8 cellular contexts compared by ENCODE assay signal in genomic region chr1:187928288-187928687, GRCh38.
DNase-seq lines count a peak whose midpoint lies in the region; ATAC-seq and TF ChIP-seq lines count a peak whose summit lies in the region.

No MANE protein-coding gene starts in this region.

- intact Hi-C loops in psoas muscle (cut with DNase I) = no loop called here

- H3K36me3 Mint-ChIP-seq in T-helper 2 cell treated with Interferon-gamma antibody and Interleukin-4, amounts not matched to agents 5 μg/mL and 100 μg/mL, for 36 hours (ENCODE audit: low read depth) = no peaks in the 10 kb centered on the region

- H3K9me3 Mint-ChIP-seq in T-helper 2 cell treated with Interferon-gamma antibody and Interleukin-4, amounts not matched to agents 5 μg/mL and 100 μg/mL, for 36 hours = no peaks in the 10 kb centered on the region

- H3K36me3 ChIP-seq in psoas muscle (ENCODE audit: insufficient read depth in 1 of 2, low read depth in 1 of 2) = no peaks in the 10 kb centered on the region

- TF ChIP-seq RAD21 in Ishikawa (IDR thresholded peaks at IDR 0.05; ENCODE audit: low read depth) = peak; percentile 21; the same call in 1 of the 2 replicates

- peak; percentile 58 for ATAC-seq in GM19025 (IDR thresholded peaks at IDR 0.05; ENCODE audit: low read depth, unreplicated experiment)
- no peak for ATAC-seq in psoas muscle
- no peak for ATAC-seq in GM21367 (IDR thresholded peaks at IDR 0.05; ENCODE audit: unreplicated experiment)

- H3K27me3 ChIP-seq in psoas muscle (ENCODE audit: insufficient read depth in 3 of 3, low read length in 2 of 3) = no peaks in the 10 kb centered on the region

- no peak overlapping the region for H3K4me3 Mint-ChIP-seq in T-helper 2 cell treated with Interferon-gamma antibody and Interleukin-4, amounts not matched to agents 5 μg/mL and 100 μg/mL, for 36 hours

- H3K27me3 Mint-ChIP-seq in T-helper 2 cell treated with Interferon-gamma antibody and Interleukin-4, amounts not matched to agents 5 μg/mL and 100 μg/mL, for 36 hours (ENCODE audit: low read depth) = no peaks in the 10 kb centered on the region

- DNase-seq in dermis microvascular lymphatic vessel endothelial cell (ENCODE audit: low read depth in 2 of 2) (peak; percentile 7 to 67), pons (ENCODE audit: low spot score) (peak; percentile 42), psoas muscle (no peak)
- no peak for DNase-seq in activated naive CD4-positive, alpha-beta T cell (lab: John Stamatoyannopoulos, UW)
- no peak for DNase-seq in T-helper 2 cell treated with Interferon-gamma antibody and Interleukin-4, amounts not matched to agents 5 μg/mL and 100 μg/mL, for 36 hours (ENCODE audit: low spot score)

- H3K27ac Mint-ChIP-seq in T-helper 2 cell treated with Interferon-gamma antibody and Interleukin-4, amounts not matched to agents 5 μg/mL and 100 μg/mL, for 36 hours = no peak overlapping the region

- WGBS in psoas muscle, 3 donors = 25 to 30% (median 29%) methylated on average over 4 of the region's 4 CpGs

- no peaks in the 10 kb centered on the region for H3K9me3 ChIP-seq in psoas muscle

- no peak overlapping the region for H3K27ac ChIP-seq in psoas muscle

- no peaks in the 10 kb centered on the region for H3K4me1 Mint-ChIP-seq in T-helper 2 cell treated with Interferon-gamma antibody and Interleukin-4, amounts not matched to agents 5 μg/mL and 100 μg/mL, for 36 hours (ENCODE audit: low read depth)

- no peak for TF ChIP-seq EP300 in Ishikawa (IDR thresholded peaks at IDR 0.05; ENCODE audit: borderline replicate concordance)

- TF ChIP-seq CTCF in psoas muscle (IDR thresholded peaks at IDR 0.05) = no peak

- no peak overlapping the region for H3K4me3 ChIP-seq in psoas muscle

- H3K4me1 ChIP-seq in psoas muscle = no peaks in the 10 kb centered on the region

TF ChIP-seq in Ishikawa, 13 proteins besides CTCF, POLR2A, EP300 and RAD21:
- no peak for TF ChIP-seq TCF12 (IDR thresholded peaks at IDR 0.05; ENCODE audit: low read depth)
- TF ChIP-seq USF1 (IDR thresholded peaks at IDR 0.05) = no peak
- TF ChIP-seq ZBTB7A (IDR thresholded peaks at IDR 0.05; ENCODE audit: low read depth) = no peak
- no peak for TF ChIP-seq TAF1 (IDR thresholded peaks at IDR 0.05; ENCODE audit: low read depth)
- TF ChIP-seq CEBPB (IDR thresholded peaks at IDR 0.05) = no peak
- no peak for TF ChIP-seq REST (IDR thresholded peaks at IDR 0.05; ENCODE audit: low read depth)
- TF ChIP-seq YY1 (IDR thresholded peaks at IDR 0.05; ENCODE audit: low read depth) = no peak
- TF ChIP-seq TEAD4 (IDR thresholded peaks at IDR 0.05) = no peak
- TF ChIP-seq FOXM1 (IDR thresholded peaks at IDR 0.05; ENCODE audit: borderline replicate concordance, low read depth) = no peak
- TF ChIP-seq MAX (IDR thresholded peaks at IDR 0.05) = no peak
- no peak for TF ChIP-seq NFIC (IDR thresholded peaks at IDR 0.05)
- TF ChIP-seq EGR1 (IDR thresholded peaks at IDR 0.05) = no peak
- TF ChIP-seq CREB1 (IDR thresholded peaks at IDR 0.05; ENCODE audit: low read depth) = no peak

Comparison
In these comparisons a context has a peak if more than half of its experiments do, and no peak if none do; other contexts are left out.
1. DNase-seq: peak in dermis microvascular lymphatic vessel endothelial cell (2 of 2) and pons (single experiment); none in activated naive CD4-positive, alpha-beta T cell (0 of 4), psoas muscle (0 of 2) and T-helper 2 cell treated with Interferon-gamma antibody and Interleukin-4, amounts not matched to agents 5 μg/mL and 100 μg/mL, for 36 hours (single experiment).